2 cellular contexts compared by ENCODE assay signal in genomic region chr17:58364270-58364942, GRCh38.
TF ChIP-seq lines count a peak whose summit lies in the region.

No MANE protein-coding gene starts in this region.

TF ChIP-seq in K562, 482 proteins besides CTCF, POLR2A, EP300 and RAD21 (continued from another document and continues in another):
- TF ChIP-seq HMBOX1 (IDR thresholded peaks at IDR 0.05): peak; percentile 65; the same call in 1 of the 2 replicates
- TF ChIP-seq ZNF766 (CRISPR knock-in tag; conservative IDR thresholded peaks at IDR 0.05): peak; percentile 74
- peak; percentile 76; the same call in 1 of the 2 replicates for TF ChIP-seq EP400 (IDR thresholded peaks at IDR 0.05)
- TF ChIP-seq LARP7 (IDR thresholded peaks at IDR 0.05): 0 out of 2 replicates have a peak, but pooled peaks have one; percentile 15
- TF ChIP-seq ZMIZ1 (IDR thresholded peaks at IDR 0.05; ENCODE audit: low read depth in 2 of 2, low read length in 2 of 2): 0 out of 4 replicates have a peak, but pooled peaks of 1 of the 2 experiments have one; percentile 47
- TF ChIP-seq RCOR1 (IDR thresholded peaks at IDR 0.05; ENCODE audit: borderline replicate concordance in 1 of 2, low read depth in 2 of 2, low read length in 2 of 2): peak; percentile 36 to 81; a peak in 3 of 4 replicates
- TF ChIP-seq ARID4B (CRISPR knock-in tag; IDR thresholded peaks at IDR 0.05): no peak
- TF ChIP-seq ZBTB26 (CRISPR knock-in tag; IDR thresholded peaks at IDR 0.05): peak; percentile 51; the same call in 1 of the 2 replicates
- TF ChIP-seq ZNF140 (CRISPR knock-in tag; IDR thresholded peaks at IDR 0.05): no peak
- peak; percentile 96 for TF ChIP-seq ARID1B (IDR thresholded peaks at IDR 0.05)
- TF ChIP-seq ETS1 (conservative IDR thresholded peaks at IDR 0.05; ENCODE audit: control insufficient read depth, low read depth, low read length): 0 out of 2 replicates have a peak, but pooled peaks have one; percentile 30
- TF ChIP-seq PTRF (tag; IDR thresholded peaks at IDR 0.05): no peak
- no peak for TF ChIP-seq GTF2A2 (tag; IDR thresholded peaks at IDR 0.05)

TF ChIP-seq in HepG2, 621 proteins besides CTCF, POLR2A, EP300 and RAD21 (continued from another document and continues in another):
- TF ChIP-seq ZBTB4 (CRISPR knock-in tag; IDR thresholded peaks at IDR 0.05; ENCODE audit: borderline replicate concordance): no peak
- TF ChIP-seq NR0B2 (CRISPR knock-in tag; IDR thresholded peaks at IDR 0.05): 0 out of 2 replicates have a peak, but pooled peaks have one; percentile 8
- TF ChIP-seq RARG (CRISPR knock-in tag; IDR thresholded peaks at IDR 0.05; ENCODE audit: low read depth): no peak
- TF ChIP-seq HOXA9 (CRISPR knock-in tag; IDR thresholded peaks at IDR 0.05; ENCODE audit: borderline replicate concordance): no peak
- TF ChIP-seq ZNF770 (CRISPR knock-in tag; IDR thresholded peaks at IDR 0.05): no peak; the same call in 1 of the 2 replicates
- TF ChIP-seq HINFP (CRISPR knock-in tag; IDR thresholded peaks at IDR 0.05; ENCODE audit: low read depth): no peak
- peak; percentile 35; the same call in 1 of the 2 replicates for TF ChIP-seq NFYB (CRISPR knock-in tag; IDR thresholded peaks at IDR 0.05)
- TF ChIP-seq SP1 (IDR thresholded peaks at IDR 0.05): no peak
- no peak for TF ChIP-seq SP1 (CRISPR knock-in tag; IDR thresholded peaks at IDR 0.05)
- TF ChIP-seq ZBTB39 (CRISPR knock-in tag; IDR thresholded peaks at IDR 0.05): no peak
- no peak for TF ChIP-seq ZNF230 (CRISPR knock-in tag; IDR thresholded peaks at IDR 0.05)
- peak; percentile 59; the same call in 1 of the 2 replicates for TF ChIP-seq KDM2A (CRISPR knock-in tag; IDR thresholded peaks at IDR 0.05; ENCODE audit: borderline replicate concordance, low read depth)
- TF ChIP-seq PAXIP1 (CRISPR knock-in tag; conservative IDR thresholded peaks at IDR 0.05): peak; percentile 92
- TF ChIP-seq ZBTB34 (CRISPR knock-in tag; IDR thresholded peaks at IDR 0.05): no peak; the same call in 1 of the 2 replicates
- peak; percentile 75; the same call in 1 of the 2 replicates for TF ChIP-seq ZBTB8A (CRISPR knock-in tag; IDR thresholded peaks at IDR 0.05; ENCODE audit: borderline replicate concordance, low read depth)
- no peak for TF ChIP-seq NFE2 (CRISPR knock-in tag; IDR thresholded peaks at IDR 0.05)
- no peak for TF ChIP-seq PLRG1 (conservative IDR thresholded peaks at IDR 0.05)
- no peak for TF ChIP-seq KIAA2018 (CRISPR knock-in tag; IDR thresholded peaks at IDR 0.05; ENCODE audit: borderline replicate concordance)
- TF ChIP-seq HNRNPL (IDR thresholded peaks at IDR 0.05; ENCODE audit: low read depth, low read length): peak; percentile 68; the same call in 1 of the 2 replicates
